Comparison of ENCODE assay signal across 1 cellular context in the genomic region with DNA sequence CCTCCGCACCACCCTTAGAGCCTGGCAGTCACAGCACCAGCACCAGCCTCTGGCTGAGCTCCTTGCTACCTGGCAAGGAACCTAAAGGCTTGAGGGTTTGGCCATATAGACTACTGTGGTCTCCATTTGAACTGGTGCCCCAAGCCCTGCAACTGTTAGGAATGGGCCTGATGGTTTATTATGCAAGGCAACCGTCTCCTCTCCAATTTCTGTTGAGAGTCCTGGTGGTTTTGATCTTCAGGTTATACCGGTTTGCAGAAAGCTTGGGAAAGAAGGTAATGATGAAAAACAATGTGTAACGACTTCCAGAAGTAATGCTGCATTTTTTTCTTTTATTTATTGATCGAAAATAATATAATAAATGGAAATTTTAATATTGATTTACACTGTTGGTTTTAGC.
TF ChIP-seq lines count a peak whose summit lies in the region.

No MANE protein-coding gene starts in this region.

TF ChIP-seq in WTC11, 78 proteins besides CTCF, POLR2A, EP300 and RAD21 (continued from another document):
- TF ChIP-seq, protein P1, sequence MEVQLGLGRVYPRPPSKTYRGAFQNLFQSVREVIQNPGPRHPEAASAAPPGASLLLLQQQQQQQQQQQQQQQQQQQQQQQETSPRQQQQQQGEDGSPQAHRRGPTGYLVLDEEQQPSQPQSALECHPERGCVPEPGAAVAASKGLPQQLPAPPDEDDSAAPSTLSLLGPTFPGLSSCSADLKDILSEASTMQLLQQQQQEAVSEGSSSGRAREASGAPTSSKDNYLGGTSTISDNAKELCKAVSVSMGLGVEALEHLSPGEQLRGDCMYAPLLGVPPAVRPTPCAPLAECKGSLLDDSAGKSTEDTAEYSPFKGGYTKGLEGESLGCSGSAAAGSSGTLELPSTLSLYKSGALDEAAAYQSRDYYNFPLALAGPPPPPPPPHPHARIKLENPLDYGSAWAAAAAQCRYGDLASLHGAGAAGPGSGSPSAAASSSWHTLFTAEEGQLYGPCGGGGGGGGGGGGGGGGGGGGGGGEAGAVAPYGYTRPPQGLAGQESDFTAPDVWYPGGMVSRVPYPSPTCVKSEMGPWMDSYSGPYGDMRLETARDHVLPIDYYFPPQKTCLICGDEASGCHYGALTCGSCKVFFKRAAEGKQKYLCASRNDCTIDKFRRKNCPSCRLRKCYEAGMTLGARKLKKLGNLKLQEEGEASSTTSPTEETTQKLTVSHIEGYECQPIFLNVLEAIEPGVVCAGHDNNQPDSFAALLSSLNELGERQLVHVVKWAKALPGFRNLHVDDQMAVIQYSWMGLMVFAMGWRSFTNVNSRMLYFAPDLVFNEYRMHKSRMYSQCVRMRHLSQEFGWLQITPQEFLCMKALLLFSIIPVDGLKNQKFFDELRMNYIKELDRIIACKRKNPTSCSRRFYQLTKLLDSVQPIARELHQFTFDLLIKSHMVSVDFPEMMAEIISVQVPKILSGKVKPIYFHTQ (CRISPR knock-in tag; IDR thresholded peaks at IDR 0.05) = no peak
- TF ChIP-seq NFATC4 (CRISPR knock-in tag; IDR thresholded peaks at IDR 0.05) (no peak), MYBL2 (CRISPR knock-in tag; IDR thresholded peaks at IDR 0.05) (no peak), HMGA2 (CRISPR knock-in tag; IDR thresholded peaks at IDR 0.05) (no peak), CBFB (CRISPR knock-in tag; IDR thresholded peaks at IDR 0.05; ENCODE audit: low read depth) (no peak), NR3C1 (CRISPR knock-in tag; conservative IDR thresholded peaks at IDR 0.05; ENCODE audit: low read depth) (no peak), GRHL2 (CRISPR knock-in tag; IDR thresholded peaks at IDR 0.05; ENCODE audit: insufficient replicate concordance, severe bottlenecking) (no peak), NR2C2 (CRISPR knock-in tag; IDR thresholded peaks at IDR 0.05) (no peak), SP1 (CRISPR knock-in tag; conservative IDR thresholded peaks at IDR 0.05) (no peak), ZNF423 (CRISPR knock-in tag; IDR thresholded peaks at IDR 0.05) (no peak)
- TF ChIP-seq, protein P2, sequence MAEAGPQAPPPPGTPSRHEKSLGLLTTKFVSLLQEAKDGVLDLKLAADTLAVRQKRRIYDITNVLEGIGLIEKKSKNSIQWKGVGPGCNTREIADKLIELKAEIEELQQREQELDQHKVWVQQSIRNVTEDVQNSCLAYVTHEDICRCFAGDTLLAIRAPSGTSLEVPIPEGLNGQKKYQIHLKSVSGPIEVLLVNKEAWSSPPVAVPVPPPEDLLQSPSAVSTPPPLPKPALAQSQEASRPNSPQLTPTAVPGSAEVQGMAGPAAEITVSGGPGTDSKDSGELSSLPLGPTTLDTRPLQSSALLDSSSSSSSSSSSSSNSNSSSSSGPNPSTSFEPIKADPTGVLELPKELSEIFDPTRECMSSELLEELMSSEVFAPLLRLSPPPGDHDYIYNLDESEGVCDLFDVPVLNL (CRISPR knock-in tag; IDR thresholded peaks at IDR 0.05; ENCODE audit: borderline replicate concordance, low read depth) = no peak
- TF ChIP-seq, protein P3, sequence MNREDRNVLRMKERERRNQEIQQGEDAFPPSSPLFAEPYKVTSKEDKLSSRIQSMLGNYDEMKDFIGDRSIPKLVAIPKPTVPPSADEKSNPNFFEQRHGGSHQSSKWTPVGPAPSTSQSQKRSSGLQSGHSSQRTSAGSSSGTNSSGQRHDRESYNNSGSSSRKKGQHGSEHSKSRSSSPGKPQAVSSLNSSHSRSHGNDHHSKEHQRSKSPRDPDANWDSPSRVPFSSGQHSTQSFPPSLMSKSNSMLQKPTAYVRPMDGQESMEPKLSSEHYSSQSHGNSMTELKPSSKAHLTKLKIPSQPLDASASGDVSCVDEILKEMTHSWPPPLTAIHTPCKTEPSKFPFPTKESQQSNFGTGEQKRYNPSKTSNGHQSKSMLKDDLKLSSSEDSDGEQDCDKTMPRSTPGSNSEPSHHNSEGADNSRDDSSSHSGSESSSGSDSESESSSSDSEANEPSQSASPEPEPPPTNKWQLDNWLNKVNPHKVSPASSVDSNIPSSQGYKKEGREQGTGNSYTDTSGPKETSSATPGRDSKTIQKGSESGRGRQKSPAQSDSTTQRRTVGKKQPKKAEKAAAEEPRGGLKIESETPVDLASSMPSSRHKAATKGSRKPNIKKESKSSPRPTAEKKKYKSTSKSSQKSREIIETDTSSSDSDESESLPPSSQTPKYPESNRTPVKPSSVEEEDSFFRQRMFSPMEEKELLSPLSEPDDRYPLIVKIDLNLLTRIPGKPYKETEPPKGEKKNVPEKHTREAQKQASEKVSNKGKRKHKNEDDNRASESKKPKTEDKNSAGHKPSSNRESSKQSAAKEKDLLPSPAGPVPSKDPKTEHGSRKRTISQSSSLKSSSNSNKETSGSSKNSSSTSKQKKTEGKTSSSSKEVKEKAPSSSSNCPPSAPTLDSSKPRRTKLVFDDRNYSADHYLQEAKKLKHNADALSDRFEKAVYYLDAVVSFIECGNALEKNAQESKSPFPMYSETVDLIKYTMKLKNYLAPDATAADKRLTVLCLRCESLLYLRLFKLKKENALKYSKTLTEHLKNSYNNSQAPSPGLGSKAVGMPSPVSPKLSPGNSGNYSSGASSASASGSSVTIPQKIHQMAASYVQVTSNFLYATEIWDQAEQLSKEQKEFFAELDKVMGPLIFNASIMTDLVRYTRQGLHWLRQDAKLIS (CRISPR knock-in tag; IDR thresholded peaks at IDR 0.05; ENCODE audit: borderline replicate concordance) = no peak
- TF ChIP-seq, protein P4, sequence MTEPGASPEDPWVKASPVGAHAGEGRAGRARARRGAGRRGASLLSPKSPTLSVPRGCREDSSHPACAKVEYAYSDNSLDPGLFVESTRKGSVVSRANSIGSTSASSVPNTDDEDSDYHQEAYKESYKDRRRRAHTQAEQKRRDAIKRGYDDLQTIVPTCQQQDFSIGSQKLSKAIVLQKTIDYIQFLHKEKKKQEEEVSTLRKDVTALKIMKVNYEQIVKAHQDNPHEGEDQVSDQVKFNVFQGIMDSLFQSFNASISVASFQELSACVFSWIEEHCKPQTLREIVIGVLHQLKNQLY (CRISPR knock-in tag; IDR thresholded peaks at IDR 0.05) = no peak
- TF ChIP-seq, protein P5, sequence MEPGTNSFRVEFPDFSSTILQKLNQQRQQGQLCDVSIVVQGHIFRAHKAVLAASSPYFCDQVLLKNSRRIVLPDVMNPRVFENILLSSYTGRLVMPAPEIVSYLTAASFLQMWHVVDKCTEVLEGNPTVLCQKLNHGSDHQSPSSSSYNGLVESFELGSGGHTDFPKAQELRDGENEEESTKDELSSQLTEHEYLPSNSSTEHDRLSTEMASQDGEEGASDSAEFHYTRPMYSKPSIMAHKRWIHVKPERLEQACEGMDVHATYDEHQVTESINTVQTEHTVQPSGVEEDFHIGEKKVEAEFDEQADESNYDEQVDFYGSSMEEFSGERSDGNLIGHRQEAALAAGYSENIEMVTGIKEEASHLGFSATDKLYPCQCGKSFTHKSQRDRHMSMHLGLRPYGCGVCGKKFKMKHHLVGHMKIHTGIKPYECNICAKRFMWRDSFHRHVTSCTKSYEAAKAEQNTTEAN (CRISPR knock-in tag; IDR thresholded peaks at IDR 0.05) = no peak
